Comparison of ENCODE assay signal across 17 cellular contexts in genomic region chr6:144153971-144154370, GRCh38. TPM values are rescaled to one million over a fixed set of nuclear protein-coding genes. Genes with fewer than 3 reads are reported as not detected.
A peak's percentile ranks its signal among the peaks of the same experiment; 100 is the strongest.
DNase-seq lines count a peak whose midpoint lies in the region; ATAC-seq, FAIRE-seq and TF ChIP-seq lines count a peak whose summit lies in the region.
"Had no signal": no experiment of that assay in that cellular context is flagged by ENCODE, and none has a peak within 500 bp of the region (broad histone marks: within the 10 kb centered on the region; RNA-seq: fewer than 3 reads in every experiment).

No MANE protein-coding gene starts in this region.

- no peaks in the 10 kb centered on the region for H3K9me3 Mint-ChIP-seq in activated T-cell treated with anti-CD3 and anti-CD28 coated beads, Interleukin-2, amount 50 U/mL, for 72 hours
- no peaks in the 10 kb centered on the region for H3K9me3 Mint-ChIP-seq in activated T-helper 17 cell treated with anti-CD3 and anti-CD28 coated beads, Interleukin-2, amount 50 U/mL, for 72 hours
- no peaks in the 10 kb centered on the region for H3K9me3 Mint-ChIP-seq in natural killer cell
- H3K9me3 Mint-ChIP-seq: H9 had no signal

- no peak for ATAC-seq in activated T-cell treated with anti-CD3 and anti-CD28 coated beads, Interleukin-2, amount 50 U/mL, for 72 hours (replicated peaks in 1 of 2)
- ATAC-seq in activated T-helper 17 cell treated with anti-CD3 and anti-CD28 coated beads, Interleukin-2, amount 50 U/mL, for 72 hours (replicated peaks): no peak
- no peak for ATAC-seq in natural killer cell
- ATAC-seq: A549 had no signal

- FAIRE-seq in HTR-8/SVneo (lab: Jason Lieb, UNC): no peak
- FAIRE-seq: A549 had no signal

- H3K27me3 Mint-ChIP-seq in activated T-cell treated with anti-CD3 and anti-CD28 coated beads, Interleukin-2, amount 50 U/mL, for 72 hours (ENCODE audit: low read depth): no peaks in the 10 kb centered on the region
- H3K27me3 Mint-ChIP-seq in activated T-helper 17 cell treated with anti-CD3 and anti-CD28 coated beads, Interleukin-2, amount 50 U/mL, for 72 hours: no peaks in the 10 kb centered on the region
- H3K27me3 Mint-ChIP-seq in natural killer cell (ENCODE audit: low read depth in 2 of 2): no peaks in the 10 kb centered on the region

- TF ChIP-seq CTCF in natural killer cell (IDR thresholded peaks at IDR 0.05): no peak

- no peak for DNase-seq in activated T-cell treated with anti-CD3 and anti-CD28 coated beads, Interleukin-2, amount 50 U/mL, for 72 hours
- no peak for DNase-seq in activated T-cell treated with anti-CD3 and anti-CD28 coated beads, Interleukin-2, amount 50 U/mL, for 1 hour
- DNase-seq in natural killer cell (no peak), HTR-8/SVneo (ENCODE audit: insufficient read length, low spot score) (no peak), DMS114 treated with DMSO at 0.1 percent for 48 hours (lab: John Stamatoyannopoulos, UW; ENCODE audit: unreplicated experiment) (no peak), SK-N-DZ (ENCODE audit: low spot score) (no peak)
- DNase-seq: GDM1, H9, NCI-H1092 treated with DMSO at 0.1 percent for 48 hours, NCI-H146, NCI-H2081, NCI-H510A, NCI-H748 treated with DMSO at 0.1 percent for 48 hours, OCI-M1, Right ventricle myocardium superior had no signal

- peaks cover 69% of the 10 kb centered on the region for H3K4me1 Mint-ChIP-seq in activated T-cell treated with anti-CD3 and anti-CD28 coated beads, Interleukin-2, amount 50 U/mL, for 72 hours (ENCODE audit: low read depth)
- peaks cover 51% of the 10 kb centered on the region for H3K4me1 Mint-ChIP-seq in activated T-helper 17 cell treated with anti-CD3 and anti-CD28 coated beads, Interleukin-2, amount 50 U/mL, for 72 hours
- H3K4me1 Mint-ChIP-seq in natural killer cell: peaks cover 76 to 81% of the 10 kb centered on the region in 2 donors

- intact Hi-C loops in natural killer cell (cut with micrococcal nuclease): loop anchor here (5.0 to 10.0 kb wide), 2 partner anchors 151 to 198 kb away; no protein-coding TSS in a partner anchor

- no peak overlapping the region for H3K27ac Mint-ChIP-seq in activated T-cell treated with anti-CD3 and anti-CD28 coated beads, Interleukin-2, amount 50 U/mL, for 72 hours
- H3K27ac Mint-ChIP-seq in activated T-helper 17 cell treated with anti-CD3 and anti-CD28 coated beads, Interleukin-2, amount 50 U/mL, for 72 hours: no peak overlapping the region
- H3K27ac Mint-ChIP-seq in natural killer cell: peak overlapping the region; percentile 94 to 96
- H3K27ac Mint-ChIP-seq: H9 had no signal

- H3K36me3 Mint-ChIP-seq in activated T-cell treated with anti-CD3 and anti-CD28 coated beads, Interleukin-2, amount 50 U/mL, for 72 hours (ENCODE audit: insufficient read depth in 2 of 2): peaks cover 22 to 38% of the 10 kb centered on the region in 2 donors
- peaks cover 84% of the 10 kb centered on the region for H3K36me3 Mint-ChIP-seq in activated T-helper 17 cell treated with anti-CD3 and anti-CD28 coated beads, Interleukin-2, amount 50 U/mL, for 72 hours (ENCODE audit: low read depth)
- H3K36me3 Mint-ChIP-seq in natural killer cell: peaks cover 19% of the 10 kb centered on the region

- H3K4me3 Mint-ChIP-seq in activated T-cell treated with anti-CD3 and anti-CD28 coated beads, Interleukin-2, amount 50 U/mL, for 72 hours: peak overlapping the region; percentile 83 to 99
- peak overlapping the region; percentile 97 for H3K4me3 Mint-ChIP-seq in activated T-helper 17 cell treated with anti-CD3 and anti-CD28 coated beads, Interleukin-2, amount 50 U/mL, for 72 hours
- H3K4me3 Mint-ChIP-seq in natural killer cell: peak overlapping the region; percentile 1
- H3K4me3 Mint-ChIP-seq: H9 had no signal

RNA-seq across cellular contexts. Expression of gene STX11, which starts 3.7 kb away (rescaled TPM):
- total RNA-seq in activated T-cell treated with anti-CD3 and anti-CD28 coated beads, Interleukin-2, amount 50 U/mL, for 72 hours: 10 to 100 TPM; 34.0 to 36.0 TPM
- total RNA-seq in activated T-helper 17 cell treated with anti-CD3 and anti-CD28 coated beads, Interleukin-2, amount 50 U/mL, for 72 hours: 10 to 100 TPM; 22.3 to 25.9 TPM
- 10 to 100 TPM; 21.9 to 38.3 (median 34.2) TPM for total RNA-seq in natural killer cell
- not detected in 2 replicates for polyA plus RNA-seq in SK-N-DZ (2014; cell fraction: cytosol; rRNA removed)
- polyA plus RNA-seq in SK-N-DZ (2014; cell fraction: nucleus; rRNA removed): not detected in 2 replicates

RNA-seq across cellular contexts. Expression of gene SF3B5, which starts 58.6 kb away (rescaled TPM):
- 100 to 1,000 TPM; 126 to 141 TPM for total RNA-seq in activated T-cell treated with anti-CD3 and anti-CD28 coated beads, Interleukin-2, amount 50 U/mL, for 72 hours
- total RNA-seq in activated T-helper 17 cell treated with anti-CD3 and anti-CD28 coated beads, Interleukin-2, amount 50 U/mL, for 72 hours: 100 to 1,000 TPM; 114 to 200 TPM
- total RNA-seq in natural killer cell: 100 to 1,000 TPM; 122 to 145 (median 122) TPM
- 214 and 220 TPM in 2 replicates for polyA plus RNA-seq in SK-N-DZ (2014; cell fraction: cytosol; rRNA removed)
- polyA plus RNA-seq in SK-N-DZ (2014; cell fraction: nucleus; rRNA removed): 118 and 147 TPM in 2 replicates

Comparison
In these comparisons a context has a peak if more than half of its experiments do, and no peak if none do; other contexts are left out.
1. H3K27ac Mint-ChIP-seq: peak in natural killer cell (2 of 2); none in activated T-cell treated with anti-CD3 and anti-CD28 coated beads, Interleukin-2, amount 50 U/mL, for 72 hours (single experiment) and activated T-helper 17 cell treated with anti-CD3 and anti-CD28 coated beads, Interleukin-2, amount 50 U/mL, for 72 hours (single experiment).
2. H3K4me3 Mint-ChIP-seq: peak in every context shown above with its lines; median percentile 97 in activated T-helper 17 cell treated with anti-CD3 and anti-CD28 coated beads, Interleukin-2, amount 50 U/mL, for 72 hours; 91 in activated T-cell treated with anti-CD3 and anti-CD28 coated beads, Interleukin-2, amount 50 U/mL, for 72 hours; 1 in natural killer cell.